Comparison of ENCODE assay signal across 12 cellular contexts in the genomic region with DNA sequence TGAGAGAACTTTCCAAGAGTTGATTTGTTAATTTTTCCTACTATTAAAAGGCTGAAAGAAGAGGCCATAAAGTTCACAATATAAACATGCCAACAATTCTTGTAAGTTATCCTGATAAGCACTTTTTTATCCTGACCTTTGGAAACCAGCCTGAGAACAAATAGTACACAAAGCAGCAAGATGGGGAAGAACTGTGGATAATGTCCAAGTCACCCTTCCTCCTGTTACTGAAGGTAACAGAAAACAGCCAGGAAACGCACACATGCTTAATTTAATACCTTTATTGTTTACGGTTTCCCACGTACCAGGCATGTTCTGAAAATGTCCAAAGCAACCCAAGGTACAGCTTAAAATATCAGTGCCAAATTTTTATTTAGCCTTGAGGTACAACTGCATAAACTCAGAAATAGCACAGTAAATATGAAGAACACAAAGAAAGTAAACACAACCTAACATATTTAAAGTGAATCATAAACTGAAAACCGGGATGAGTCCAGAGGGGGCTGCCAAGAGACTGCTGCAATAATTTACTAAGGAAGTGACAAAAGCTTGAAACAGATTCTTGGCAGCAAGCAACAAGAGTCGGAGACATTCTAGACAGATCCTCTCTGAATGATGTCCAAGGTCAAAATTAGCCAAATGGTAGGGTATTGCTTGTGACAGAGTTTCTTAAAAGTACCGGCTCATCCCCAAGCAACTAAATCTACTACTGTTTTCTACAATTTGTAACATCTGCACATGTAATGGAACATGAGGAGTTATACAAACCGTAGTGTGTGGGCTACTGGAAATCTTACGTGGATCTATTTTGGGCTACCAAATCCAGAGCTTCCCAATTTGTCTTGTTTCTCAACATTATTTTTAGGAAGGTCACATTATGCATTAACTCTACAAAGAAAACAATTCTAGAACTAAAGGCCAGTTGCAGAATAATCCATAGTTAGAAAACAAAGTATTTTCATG.
DNase-seq lines count a peak whose midpoint lies in the region; FAIRE-seq and TF ChIP-seq lines count a peak whose summit lies in the region.
"Had no signal": no experiment of that assay in that cellular context is flagged by ENCODE, and none has a peak within 500 bp of the region (broad histone marks: within the 10 kb centered on the region; RNA-seq: fewer than 3 reads in every experiment).

No MANE protein-coding gene starts in this region.

- no peak for FAIRE-seq in GM19239 (lab: Jason Lieb, UNC)
- FAIRE-seq: TTC549 had no signal

- no peaks in the 10 kb centered on the region for H3K27me3 Mint-ChIP-seq in chondrocyte (ENCODE audit: low read depth)

- H3K27me3 ChIP-seq in stomach smooth muscle (ENCODE audit: control insufficient read depth in 1 of 2, insufficient read depth in 2 of 2, low read length in 2 of 2) = no peaks in the 10 kb centered on the region

- peak overlapping the region; percentile 4 for H3K27ac ChIP-seq in stomach smooth muscle (ENCODE audit: low read length)

- H3K9me3 Mint-ChIP-seq in chondrocyte (ENCODE audit: low read depth) = peaks cover 5% of the 10 kb centered on the region
- H3K9me3 Mint-ChIP-seq: activated T-cell treated with anti-CD3 and anti-CD28 coated beads, Interleukin-2, amount 50 U/mL, for 72 hours had no signal

- H3K4me1 ChIP-seq in stomach smooth muscle (ENCODE audit: control insufficient read depth, insufficient read depth, low read length) = peaks cover 12% of the 10 kb centered on the region

- peaks cover 14% of the 10 kb centered on the region for H3K4me1 Mint-ChIP-seq in chondrocyte (ENCODE audit: low read depth)

- DNase-seq in LNCaP clone FGC (ENCODE audit: low read depth) (peak; percentile 98), chondrocyte (ENCODE audit: low spot score) (no peak), kidney tubule cell (ENCODE audit: low spot score) (peak; percentile 20), NCI-H748 treated with DMSO at 0.1 percent for 48 hours (lab: John Stamatoyannopoulos, UW) (no peak), GM19239 (ENCODE audit: insufficient read length, low spot score) (no peak), mesenteric fat pad (ENCODE audit: low spot score) (no peak), NCI-H1930 (lab: John Stamatoyannopoulos, UW) (no peak)
- DNase-seq: activated T-cell treated with anti-CD3 and anti-CD28 coated beads, Interleukin-2, amount 50 U/mL, for 72 hours; cerebellar nuclear complex; MV-4-11 had no signal

- peaks cover 4 to 14% of the 10 kb centered on the region in 2 donors for H3K36me3 ChIP-seq in stomach smooth muscle (ENCODE audit: control insufficient read depth in 2 of 2, insufficient read depth in 2 of 2, low read length in 2 of 2)

- no peaks in the 10 kb centered on the region for H3K9me3 ChIP-seq in stomach smooth muscle (ENCODE audit: control insufficient read depth in 2 of 2, low read length in 2 of 2)

- H3K9ac ChIP-seq in stomach smooth muscle (ENCODE audit: low read length in 2 of 2) = no peak overlapping the region

- no peak overlapping the region for H3K4me3 ChIP-seq in LNCaP clone FGC (ENCODE audit: low read depth, low read length)
- H3K4me3 ChIP-seq in stomach smooth muscle (ENCODE audit: low read length in 2 of 2) = peak overlapping the region in 1 of 2 donors; percentile 21

- H3K27ac Mint-ChIP-seq in chondrocyte (ENCODE audit: unreplicated experiment) = peak overlapping the region; percentile 28
- H3K27ac Mint-ChIP-seq: activated T-cell treated with anti-CD3 and anti-CD28 coated beads, Interleukin-2, amount 50 U/mL, for 72 hours had no signal

- no peak overlapping the region for H3K4me3 Mint-ChIP-seq in chondrocyte (ENCODE audit: unreplicated experiment)
- H3K4me3 Mint-ChIP-seq: activated T-cell treated with anti-CD3 and anti-CD28 coated beads, Interleukin-2, amount 50 U/mL, for 72 hours had no signal

- H3K36me3 Mint-ChIP-seq in chondrocyte (ENCODE audit: low read depth) = peaks cover 16% of the 10 kb centered on the region

- TF ChIP-seq CTCF in LNCaP clone FGC (IDR thresholded peaks at IDR 0.05; ENCODE audit: control insufficient read depth, extremely low read depth, insufficient read depth) (no peak), chondrocyte (IDR thresholded peaks at IDR 0.05) (no peak)

Comparison
In these comparisons a context has a peak if more than half of its experiments do, and no peak if none do; other contexts are left out.
1. DNase-seq: peak in LNCaP clone FGC (single experiment) and kidney tubule cell (single experiment); none in chondrocyte (single experiment), NCI-H748 treated with DMSO at 0.1 percent for 48 hours (single experiment), GM19239 (single experiment), mesenteric fat pad (single experiment) and NCI-H1930 (0 of 2).